Comparison of ENCODE assay signal across 16 cellular contexts in genomic region chr9:76646249-76646648, GRCh38.
A peak's percentile ranks its signal among the peaks of the same experiment; 100 is the strongest.
DNase-seq lines count a peak whose midpoint lies in the region; TF ChIP-seq lines count a peak whose summit lies in the region.
"Had no signal": no experiment of that assay in that cellular context is flagged by ENCODE, and none has a peak within 500 bp of the region (broad histone marks: within the 10 kb centered on the region; RNA-seq: fewer than 3 reads in every experiment).

No MANE protein-coding gene starts in this region.

- no peaks in the 10 kb centered on the region for H3K36me3 ChIP-seq in Caco-2 (ENCODE audit: control insufficient read depth, insufficient read depth, low read length)

- CTCF ChIA-PET in Caco-2 (lab: Charles Lee), result no interaction called here

- BruUV-seq in Caco-2 (replicated peaks; lab: Mats Ljungman, UMichigan), result no TSS peak

- no peaks in the 10 kb centered on the region for H3K9me3 ChIP-seq in Caco-2
- H3K9me3 ChIP-seq: SJCRH30 had no signal

- no peak overlapping the region for H3K4me3 ChIP-seq in Caco-2 (ENCODE audit: low read depth, low read length)
- H3K4me3 ChIP-seq: SJCRH30 had no signal

- intact Hi-C loops in Caco-2 (cut with micrococcal nuclease; ENCODE audit: unreplicated experiment) (no loop called here), head of caudate nucleus (cut with DNase I) (no loop called here)

- no peaks in the 10 kb centered on the region for H3K36me3 Mint-ChIP-seq in Caco-2 (ENCODE audit: insufficient read depth, unreplicated experiment)
- H3K36me3 Mint-ChIP-seq: activated CD4-positive, alpha-beta memory T cell treated with anti-CD3 and anti-CD28 coated beads for 36 hours had no signal

- H3K4me1 Mint-ChIP-seq in Caco-2 (ENCODE audit: low read depth, unreplicated experiment), result no peaks in the 10 kb centered on the region

- POLR2A ChIA-PET in Caco-2 (lab: Charles Lee), result no interaction called here

- no peak overlapping the region for H3K4me3 Mint-ChIP-seq in Caco-2 (ENCODE audit: unreplicated experiment)
- H3K4me3 Mint-ChIP-seq: activated CD4-positive, alpha-beta memory T cell treated with anti-CD3 and anti-CD28 coated beads for 36 hours; CD8-positive, alpha-beta memory T cell had no signal

- no peaks in the 10 kb centered on the region for H3K27me3 ChIP-seq in Caco-2 (replicated peaks; ENCODE audit: control insufficient read depth, insufficient read depth, low read length)
- H3K27me3 ChIP-seq: SJCRH30 had no signal

- H3K27me3 Mint-ChIP-seq in Caco-2 (ENCODE audit: insufficient read depth, unreplicated experiment), result no peaks in the 10 kb centered on the region
- H3K27me3 Mint-ChIP-seq: CD8-positive, alpha-beta memory T cell had no signal

- no peaks in the 10 kb centered on the region for H3K4me1 ChIP-seq in Caco-2
- H3K4me1 ChIP-seq: SJCRH30 had no signal

- TF ChIP-seq CTCF in Caco-2 (IDR thresholded peaks at IDR 0.05; ENCODE audit: insufficient read depth in 1 of 2, low read depth in 1 of 2, low read length in 1 of 2, severe bottlenecking in 1 of 2, unreplicated experiment in 1 of 2), result no peak

- H3K9me3 Mint-ChIP-seq in Caco-2 (ENCODE audit: unreplicated experiment), result no peaks in the 10 kb centered on the region
- H3K9me3 Mint-ChIP-seq: activated CD4-positive, alpha-beta memory T cell treated with anti-CD3 and anti-CD28 coated beads for 36 hours; CD8-positive, alpha-beta memory T cell had no signal

- no peak overlapping the region for H3K27ac Mint-ChIP-seq in Caco-2 (ENCODE audit: unreplicated experiment)
- H3K27ac Mint-ChIP-seq: activated CD4-positive, alpha-beta memory T cell treated with anti-CD3 and anti-CD28 coated beads for 36 hours had no signal

- DNase-seq in DMS 273 (lab: John Stamatoyannopoulos, UW; ENCODE audit: unreplicated experiment) (peak; percentile 2), DMS 273 treated with DMSO at 0.1 percent for 48 hours (lab: John Stamatoyannopoulos, UW) (no peak), NCI-H2029 treated with DMSO at 0.1 percent for 48 hours (lab: John Stamatoyannopoulos, UW) (peak; percentile 82), cerebellar cortex (ENCODE audit: low spot score) (peak; percentile 97), renal cortical epithelial cell (ENCODE audit: low read depth) (peak; percentile 33), Caco-2 (no peak), head of caudate nucleus (no peak), NCI-H2227 (lab: John Stamatoyannopoulos, UW; ENCODE audit: unreplicated experiment) (no peak)
- DNase-seq: activated CD4-positive, alpha-beta memory T cell treated with anti-CD3 and anti-CD28 coated beads for 36 hours; CD8-positive, alpha-beta memory T cell; effector CD8-positive, alpha-beta T cell; foreskin melanocyte; mesenchymal stem cell; NCI-H1436; SJCRH30; stimulated activated naive CD8-positive, alpha-beta T cell treated with anti-CD3 and anti-CD28 coated beads, Interleukin-15, Interleukin-2, amounts not matched to agents 100 U/mL and 50 U/mL, for 24 hours had no signal

Comparison
In these comparisons a context has a peak if more than half of its experiments do, and no peak if none do; other contexts are left out.
1. DNase-seq: peak in DMS 273 (single experiment), NCI-H2029 treated with DMSO at 0.1 percent for 48 hours (single experiment), cerebellar cortex (single experiment) and renal cortical epithelial cell (single experiment); none in DMS 273 treated with DMSO at 0.1 percent for 48 hours (single experiment), Caco-2 (0 of 2), head of caudate nucleus (0 of 42) and NCI-H2227 (single experiment).